ENCODE assay signal across 8 cellular contexts in the genomic region with DNA sequence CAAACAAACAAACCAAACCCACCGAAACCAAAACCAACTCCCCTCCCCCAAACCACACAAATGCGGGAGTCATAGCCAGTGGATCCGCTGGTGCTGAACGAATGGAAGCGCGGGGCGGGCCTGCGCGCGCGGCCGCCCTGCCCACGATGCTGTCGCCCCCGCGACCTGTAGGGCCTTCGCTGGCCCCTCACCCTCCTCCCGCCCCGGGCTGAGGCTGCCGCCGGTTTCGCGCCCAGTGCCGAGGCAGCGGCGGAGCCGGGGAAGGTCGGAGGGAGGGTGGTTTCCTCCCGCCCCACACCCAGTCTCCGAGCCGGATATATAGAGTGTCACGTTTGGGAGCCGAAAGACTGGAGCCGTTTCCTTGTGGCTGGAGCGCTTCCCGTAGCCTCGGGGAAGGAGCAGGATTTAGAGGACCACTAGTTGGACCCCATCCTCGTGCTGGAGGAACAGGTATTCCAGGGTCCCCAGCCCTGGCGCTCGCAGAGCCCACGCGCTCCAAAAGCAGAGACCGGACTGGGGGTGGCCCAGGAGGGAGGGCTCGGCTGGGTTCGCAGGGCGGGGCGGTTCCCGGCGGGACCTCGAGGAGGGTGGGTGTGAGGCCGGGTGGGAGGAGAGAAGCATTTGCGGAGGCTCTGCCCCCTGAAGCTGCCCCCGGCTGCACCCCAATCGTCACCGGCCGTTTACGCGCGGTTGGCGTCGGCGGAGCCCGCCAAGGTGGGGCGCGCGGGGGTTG. TPM values are rescaled to one million over a fixed set of nuclear protein-coding genes. Genes with fewer than 3 reads are reported as not detected.
DNase-seq lines count a peak whose midpoint lies in the region; ATAC-seq, FAIRE-seq and TF ChIP-seq lines count a peak whose summit lies in the region.

Gene FAR2 (plus strand): TSS at position 321 of the 733 bp plus-strand sequence. CDS start 121,172 bp downstream, outside the sequence.

- H3K27me3 Mint-ChIP-seq in activated CD8-positive, alpha-beta memory T cell treated with anti-CD3 and anti-CD28 coated beads, Interleukin-2, amount 10 ng/mL, durations not matched to agents 7 days and 5 days: peaks cover 19% of the 10 kb centered on the region
- peaks cover 5% of the 10 kb centered on the region for H3K27me3 Mint-ChIP-seq in endothelial cell (ENCODE audit: unreplicated experiment)
- peaks cover 20% of the 10 kb centered on the region for H3K27me3 Mint-ChIP-seq in mesothelial cell of epicardium (ENCODE audit: low read depth)

- H3K36me3 Mint-ChIP-seq in activated CD8-positive, alpha-beta memory T cell treated with anti-CD3 and anti-CD28 coated beads, Interleukin-2, amount 10 ng/mL, durations not matched to agents 7 days and 5 days: peaks cover 2% of the 10 kb centered on the region
- H3K36me3 Mint-ChIP-seq in endothelial cell (ENCODE audit: low read depth, unreplicated experiment) (no peaks in the 10 kb centered on the region), mesothelial cell of epicardium (no peaks in the 10 kb centered on the region)
- H3K36me3 Mint-ChIP-seq in stimulated activated effector memory CD8-positive, alpha-beta T cell treated with anti-CD3 and anti-CD28 coated beads, Interleukin-12 subunit alpha, Interleukin-12 subunit beta, amount 100 ng/mL, for 72 hours: peaks cover 9% of the 10 kb centered on the region

- TF ChIP-seq CTCF in endothelial cell (IDR thresholded peaks at IDR 0.05; ENCODE audit: unreplicated experiment) (no peak), mesothelial cell of epicardium (IDR thresholded peaks at IDR 0.05; ENCODE audit: unreplicated experiment) (no peak)

- H3K4me3 Mint-ChIP-seq in activated CD8-positive, alpha-beta memory T cell treated with anti-CD3 and anti-CD28 coated beads, Interleukin-2, amount 10 ng/mL, durations not matched to agents 7 days and 5 days: peak within 1 kb of the TSS; percentile 87
- H3K4me3 Mint-ChIP-seq in endothelial cell (ENCODE audit: unreplicated experiment) (peak within 1 kb of the TSS; percentile 95), mesothelial cell of epicardium (peak within 1 kb of the TSS; percentile 86)
- H3K4me3 Mint-ChIP-seq in stimulated activated effector memory CD8-positive, alpha-beta T cell treated with anti-CD3 and anti-CD28 coated beads, Interleukin-12 subunit alpha, Interleukin-12 subunit beta, amount 100 ng/mL, for 72 hours: peak within 1 kb of the TSS; percentile 85

- ATAC-seq in activated CD8-positive, alpha-beta memory T cell treated with anti-CD3 and anti-CD28 coated beads, Interleukin-2, amount 10 ng/mL, durations not matched to agents 7 days and 5 days: peak; percentile 82
- peak; percentile 85 for ATAC-seq in stimulated activated effector memory CD8-positive, alpha-beta T cell treated with anti-CD3 and anti-CD28 coated beads, Interleukin-12 subunit alpha, Interleukin-12 subunit beta, amount 100 ng/mL, for 72 hours

- peak; percentile 31 for TF ChIP-seq POLR2A in H54 (IDR thresholded peaks at IDR 0.05; ENCODE audit: low read depth, low read length)

- H3K4me1 Mint-ChIP-seq in activated CD8-positive, alpha-beta memory T cell treated with anti-CD3 and anti-CD28 coated beads, Interleukin-2, amount 10 ng/mL, durations not matched to agents 7 days and 5 days: peaks cover 12% of the 10 kb centered on the region
- H3K4me1 Mint-ChIP-seq in endothelial cell (ENCODE audit: unreplicated experiment) (peaks cover 48% of the 10 kb centered on the region), mesothelial cell of epicardium (peaks cover 14% of the 10 kb centered on the region)
- H3K4me1 Mint-ChIP-seq in stimulated activated effector memory CD8-positive, alpha-beta T cell treated with anti-CD3 and anti-CD28 coated beads, Interleukin-12 subunit alpha, Interleukin-12 subunit beta, amount 100 ng/mL, for 72 hours: peaks cover 19% of the 10 kb centered on the region

- no peak for FAIRE-seq in H54 (lab: Jason Lieb, UNC)

- H3K27ac Mint-ChIP-seq in activated CD8-positive, alpha-beta memory T cell treated with anti-CD3 and anti-CD28 coated beads, Interleukin-2, amount 10 ng/mL, durations not matched to agents 7 days and 5 days: peak within 1 kb of the TSS; percentile 91
- peak within 1 kb of the TSS; percentile 96 for H3K27ac Mint-ChIP-seq in endothelial cell (ENCODE audit: unreplicated experiment)
- peak within 1 kb of the TSS; percentile 96 for H3K27ac Mint-ChIP-seq in mesothelial cell of epicardium
- peak within 1 kb of the TSS; percentile 91 for H3K27ac Mint-ChIP-seq in stimulated activated effector memory CD8-positive, alpha-beta T cell treated with anti-CD3 and anti-CD28 coated beads, Interleukin-12 subunit alpha, Interleukin-12 subunit beta, amount 100 ng/mL, for 72 hours

- peaks cover 2% of the 10 kb centered on the region for H3K9me3 Mint-ChIP-seq in activated CD8-positive, alpha-beta memory T cell treated with anti-CD3 and anti-CD28 coated beads, Interleukin-2, amount 10 ng/mL, durations not matched to agents 7 days and 5 days (ENCODE audit: low read depth)
- H3K9me3 Mint-ChIP-seq in endothelial cell (ENCODE audit: unreplicated experiment) (no peaks in the 10 kb centered on the region), mesothelial cell of epicardium (peaks cover 18% of the 10 kb centered on the region)
- no peaks in the 10 kb centered on the region for H3K9me3 Mint-ChIP-seq in stimulated activated effector memory CD8-positive, alpha-beta T cell treated with anti-CD3 and anti-CD28 coated beads, Interleukin-12 subunit alpha, Interleukin-12 subunit beta, amount 100 ng/mL, for 72 hours

- DNase-seq in GM03348 (ENCODE audit: low spot score) (peak; percentile 56), H54 (ENCODE audit: insufficient read length, low spot score) (peak; percentile 60), NCI-H2171 (lab: John Stamatoyannopoulos, UW) (peak; percentile 50), endothelial cell (ENCODE audit: low spot score) (peak; percentile 70), mesothelial cell of epicardium (ENCODE audit: low spot score in 2 of 2, unreplicated experiment in 2 of 2) (peak in 1 of 2 experiments; percentile 56), DMS153 treated with DMSO at 0.1 percent for 48 hours (lab: John Stamatoyannopoulos, UW; ENCODE audit: unreplicated experiment) (no peak)
- DNase-seq in activated CD8-positive, alpha-beta memory T cell treated with anti-CD3 and anti-CD28 coated beads, Interleukin-2, amount 10 ng/mL, durations not matched to agents 7 days and 5 days: peak; percentile 76
- DNase-seq in stimulated activated effector memory CD8-positive, alpha-beta T cell treated with anti-CD3 and anti-CD28 coated beads, Interleukin-12 subunit alpha, Interleukin-12 subunit beta, amount 100 ng/mL, for 72 hours (ENCODE audit: low spot score in 2 of 2): peak; percentile 30 to 76

- CTCF ChIA-PET in activated CD8-positive, alpha-beta memory T cell treated with anti-CD3 and anti-CD28 coated beads, Interleukin-2, amount 10 ng/mL, durations not matched to agents 7 days and 5 days (lab: Charles Lee): interaction anchor here (0.9 to 3.0 kb wide), 3 partner anchors 18 to 169 kb away, joined by 4 to 8 read pairs (median 4); no protein-coding TSS in a partner anchor

RNA-seq across cellular contexts. Expression of gene FAR2, which starts in this region (rescaled TPM):
- 10 to 100 TPM; 12.6 to 13.6 TPM for total RNA-seq in activated CD8-positive, alpha-beta memory T cell treated with anti-CD3 and anti-CD28 coated beads, Interleukin-2, amount 10 ng/mL, durations not matched to agents 7 days and 5 days
- total RNA-seq in endothelial cell (ENCODE audit: unreplicated experiment) (104 TPM), mesothelial cell of epicardium (7.0 to 7.4 TPM (median 7.2 TPM) in 3 replicates)
